In the genomic region with DNA sequence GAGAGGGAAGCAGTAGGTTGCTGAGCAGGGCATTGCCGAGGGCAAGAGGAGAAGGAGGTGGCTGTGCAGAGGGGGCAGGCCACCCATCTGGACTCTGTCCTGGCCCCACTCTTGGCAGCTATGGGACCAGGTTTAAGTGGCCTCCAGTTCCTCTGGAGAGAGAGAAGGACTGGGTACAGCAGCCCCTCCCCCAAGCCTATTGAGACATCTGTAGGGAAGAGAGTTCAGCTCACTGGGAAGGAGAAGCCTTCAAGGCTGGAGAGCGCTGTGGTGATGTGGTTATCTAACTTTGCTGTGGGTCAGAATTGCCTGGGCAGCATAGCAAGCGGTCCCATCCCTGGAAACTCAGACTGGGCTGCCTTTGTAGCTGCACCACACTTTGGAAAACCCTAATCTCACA, we compare ENCODE assay signal across 17 cellular contexts.
DNase-seq lines count a peak whose midpoint lies in the region; ATAC-seq, FAIRE-seq and TF ChIP-seq lines count a peak whose summit lies in the region.
"Had no signal": no experiment of that assay in that cellular context is flagged by ENCODE, and none has a peak within 500 bp of the region (broad histone marks: within the 10 kb centered on the region; RNA-seq: fewer than 3 reads in every experiment).

No MANE protein-coding gene starts in this region.

- H2BK20ac ChIP-seq in IMR-90 (ENCODE audit: low read depth, low read length): peak overlapping the region; percentile 100

- ATAC-seq in A549: no peak
- ATAC-seq in IMR-90 (ENCODE audit: low read depth): no peak
- no peak for ATAC-seq in HG03460 (IDR thresholded peaks at IDR 0.05; ENCODE audit: unreplicated experiment)
- ATAC-seq in GM21723 (IDR thresholded peaks at IDR 0.05; ENCODE audit: unreplicated experiment): no peak
- ATAC-seq: Right ventricle myocardium inferior, WTC11 had no signal

- H2BK120ac ChIP-seq in IMR-90 (ENCODE audit: low read depth, low read length): peak overlapping the region; percentile 100
- H2BK120ac ChIP-seq in neuronal stem cell (ENCODE audit: low read depth, low read length): no peak overlapping the region

- H3K9me3 Mint-ChIP-seq in endothelial cell (ENCODE audit: unreplicated experiment): no peaks in the 10 kb centered on the region
- H3K9me3 Mint-ChIP-seq: CD8-positive, alpha-beta memory T cell; WTC11 had no signal

- H3K36me3 Mint-ChIP-seq in endothelial cell (ENCODE audit: low read depth, unreplicated experiment): peaks cover 4% of the 10 kb centered on the region
- H3K36me3 Mint-ChIP-seq: CD8-positive, alpha-beta memory T cell; WTC11 had no signal

- H3K4me3 ChIP-seq in A549: no peak overlapping the region
- no peak overlapping the region for H3K4me3 ChIP-seq in IMR-90 (ENCODE audit: insufficient read depth, low read depth, low read length)
- H3K4me3 ChIP-seq in neuronal stem cell (ENCODE audit: low read length in 2 of 2): no peak overlapping the region
- H3K4me3 ChIP-seq: coronary artery had no signal

- peaks cover 6% of the 10 kb centered on the region; the same call in 1 of the 2 replicates for H3K9me1 ChIP-seq in IMR-90 (ENCODE audit: insufficient read depth, low read length)

- H2BK5ac ChIP-seq in IMR-90 (ENCODE audit: low read depth, low read length, poor library complexity, severe bottlenecking) (peak overlapping the region; percentile 86), neuronal stem cell (ENCODE audit: low read length) (no peak overlapping the region)

- no peaks in the 10 kb centered on the region for H4K20me1 ChIP-seq in IMR-90 (ENCODE audit: insufficient read depth, low read length)

- TF ChIP-seq CTCF in A549 (IDR thresholded peaks at IDR 0.05) (no peak), IMR-90 (conservative IDR thresholded peaks at IDR 0.05; ENCODE audit: low read depth, low read length) (no peak), endothelial cell (IDR thresholded peaks at IDR 0.05; ENCODE audit: unreplicated experiment) (no peak)

- no peak for TF ChIP-seq POLR2A in A549 (IDR thresholded peaks at IDR 0.05; ENCODE audit: low read length)
- no peak for TF ChIP-seq POLR2A in IMR-90 (IDR thresholded peaks at IDR 0.05; ENCODE audit: low read depth, low read length)

- peak overlapping the region; percentile 97 to 98; a peak in 3 of 4 replicates for H4K8ac ChIP-seq in IMR-90 (ENCODE audit: low read depth in 2 of 2, low read length in 2 of 2)
- H4K8ac ChIP-seq in neuronal stem cell (ENCODE audit: low read depth, low read length): no peak overlapping the region

- CTCF ChIA-PET in A549 (lab: Yijun Ruan, JAX) (interaction anchor here (0.6 to 4.9 kb wide), 10 partner anchors 14 to 676 kb away, joined by 3 to 75 read pairs (median 8); a partner anchor contains a TSS), IMR-90 (lab: Yijun Ruan, JAX) (interaction anchor here (0.5 to 4.7 kb wide), 4 partner anchors 132 to 676 kb away, joined by 3 to 48 read pairs (median 18); no protein-coding TSS in a partner anchor)

- H3K4me1 ChIP-seq in A549 (peaks cover 23% of the 10 kb centered on the region), IMR-90 (ENCODE audit: control insufficient read depth, insufficient read depth, low read length) (peaks cover 14% of the 10 kb centered on the region), neuronal stem cell (ENCODE audit: control insufficient read depth in 2 of 2, insufficient read depth in 1 of 2, low read depth in 1 of 2, low read length in 2 of 2) (peaks cover 0 to 3% of the 10 kb centered on the region in 2 donors)

- H4K5ac ChIP-seq in IMR-90 (ENCODE audit: low read depth, low read length): peak overlapping the region; percentile 88; the same call in 1 of the 2 replicates

- H3K9ac ChIP-seq in IMR-90 (ENCODE audit: low read depth, low read length) (no peak overlapping the region), neuronal stem cell (ENCODE audit: low read depth, low read length, poor library complexity) (no peak overlapping the region)

- H3K4ac ChIP-seq in IMR-90 (ENCODE audit: low read depth, low read length) (peak overlapping the region; percentile 98), neuronal stem cell (ENCODE audit: low read length) (no peak overlapping the region)

- intact Hi-C loops in IMR-90 (cut with micrococcal nuclease): no loop called here

- DNase-seq in A549 (ENCODE audit: low read depth in 1 of 2, low spot score in 1 of 2) (no peak), IMR-90 (no peak), endothelial cell (ENCODE audit: low spot score) (no peak), neuronal stem cell (ENCODE audit: low spot score) (no peak), GOT3 (lab: John Stamatoyannopoulos, UW) (no peak), T1000 (lab: John Stamatoyannopoulos, UW) (no peak)
- DNase-seq: activated effector memory CD4-positive, alpha-beta T cell treated with Interleukin-2 at 50 U/mL for 16 hours; CD8-positive, alpha-beta memory T cell; NCI-H187 treated with DMSO at 0.1 percent for 48 hours; NCI-H446 treated with DMSO at 0.1 percent for 48 hours; stimulated activated naive CD4-positive, alpha-beta T cell had no signal

- H3K79me1 ChIP-seq in IMR-90 (ENCODE audit: low read depth in 1 of 2, low read length in 2 of 2): peaks cover 0 to 5% of the 10 kb centered on the region in 2 experiments; a peak in 1 of 4 replicates
- H3K79me1 ChIP-seq in neuronal stem cell (ENCODE audit: low read depth, low read length): no peaks in the 10 kb centered on the region

- H3K23ac ChIP-seq in IMR-90 (ENCODE audit: low read depth, low read length) (peak overlapping the region; percentile 98; the same call in 1 of the 2 replicates), neuronal stem cell (ENCODE audit: low read depth, low read length, poor library complexity) (no peak overlapping the region)

- dilution Hi-C loops in IMR-90 (cut with HindIII; ENCODE audit: low sequenced_read_pairs, unreplicated experiment): loop anchor here (25.0 kb wide), 1 partner anchor 138 kb away; no protein-coding TSS in a partner anchor

- H2AFZ ChIP-seq in IMR-90 (replicated peaks; ENCODE audit: low read length, poor library complexity) (peak overlapping the region; percentile 75), neuronal stem cell (ENCODE audit: low read length) (no peak overlapping the region)

- peaks cover 7% of the 10 kb centered on the region for H3K27me3 Mint-ChIP-seq in endothelial cell (ENCODE audit: unreplicated experiment)

- H3K14ac ChIP-seq in IMR-90 (replicated peaks; ENCODE audit: low read depth, low read length): peak overlapping the region; percentile 97
- no peak overlapping the region for H3K14ac ChIP-seq in neuronal stem cell (ENCODE audit: low read length)

- POLR2A ChIA-PET in A549 (lab: Yijun Ruan, JAX): no interaction called here
- POLR2A ChIA-PET in IMR-90 (lab: Charles Lee; ENCODE audit: unreplicated experiment): no interaction called here

- peaks cover 19% of the 10 kb centered on the region for H3K4me1 Mint-ChIP-seq in endothelial cell (ENCODE audit: unreplicated experiment)
- H3K4me1 Mint-ChIP-seq: CD8-positive, alpha-beta memory T cell had no signal

- H2BK12ac ChIP-seq in neuronal stem cell (ENCODE audit: low read length): no peak overlapping the region

- no peak overlapping the region for H3K56ac ChIP-seq in IMR-90 (ENCODE audit: extremely low read depth, insufficient read depth, low read length)

- no peak for FAIRE-seq in A549 (lab: Jason Lieb, UNC)

- no peak overlapping the region for H3K27ac Mint-ChIP-seq in endothelial cell (ENCODE audit: unreplicated experiment)
- H3K27ac Mint-ChIP-seq: T-helper 1 cell treated with Interleukin-12 subunit alpha and Interleukin-12 subunit beta and Interleukin-4 antibody, amounts not matched to agents 30 μg/mL and 1 μg/mL, for 36 hours; WTC11 had no signal

- H3K36me3 ChIP-seq in IMR-90 (ENCODE audit: control insufficient read depth, insufficient read depth, low read length) (no peaks in the 10 kb centered on the region), neuronal stem cell (replicated peaks in 1 of 2; ENCODE audit: control insufficient read depth in 2 of 2, insufficient read depth in 2 of 2, low read length in 2 of 2) (no peaks in the 10 kb centered on the region)

- no peaks in the 10 kb centered on the region for H3K27me3 ChIP-seq in IMR-90 (ENCODE audit: control insufficient read depth, insufficient read depth, low read length)
- H3K27me3 ChIP-seq in neuronal stem cell (ENCODE audit: control insufficient read depth in 3 of 3, insufficient read depth in 3 of 3, low read depth in 1 of 3, low read length in 3 of 3): peaks cover 0 to 13% (median 0%) of the 10 kb centered on the region in 3 experiments

- peak overlapping the region; percentile 5 for H2AK9ac ChIP-seq in IMR-90 (replicated peaks; ENCODE audit: low read depth, low read length, poor library complexity)

- H3K4me3 Mint-ChIP-seq in endothelial cell (ENCODE audit: unreplicated experiment): peak overlapping the region; percentile 42
- H3K4me3 Mint-ChIP-seq: CD8-positive, alpha-beta memory T cell; T-helper 1 cell treated with Interleukin-12 subunit alpha and Interleukin-12 subunit beta and Interleukin-4 antibody, amounts not matched to agents 30 μg/mL and 1 μg/mL, for 36 hours; WTC11 had no signal

- H4K91ac ChIP-seq in IMR-90 (ENCODE audit: insufficient read depth, low read depth, low read length) (peak overlapping the region; percentile 99), neuronal stem cell (ENCODE audit: low read depth, low read length, poor library complexity) (no peak overlapping the region)

- whole genome bisulfite sequencing in A549 (ENCODE audit: missing lambda C conversion rate): 93% methylated on average over 3 of the region's 3 CpGs
- no CpG with 5 or more reads among the region's 3 CpGs for WGBS in IMR-90 (ENCODE audit: extremely low coverage in 2 of 2, insufficient read length in 1 of 2), 2 experiments
- WGBS in neuronal stem cell (ENCODE audit: extremely low coverage in 2 of 2, insufficient read length in 2 of 2, insufficient replicate concordance in 1 of 2), 2 donors: no CpG with 5 or more reads among the region's 3 CpGs

- H3K9me3 ChIP-seq in A549 (peaks cover 5% of the 10 kb centered on the region; the same call in 2 of the 3 replicates), IMR-90 (ENCODE audit: control insufficient read depth, insufficient read depth, low read length) (no peaks in the 10 kb centered on the region), neuronal stem cell (replicated peaks in 1 of 2; ENCODE audit: control insufficient read depth in 2 of 2, insufficient read depth in 1 of 2, low read depth in 1 of 2, low read length in 2 of 2) (no peaks in the 10 kb centered on the region)

- TF ChIP-seq RAD21 in A549 (conservative IDR thresholded peaks at IDR 0.05 in 1 of 2, IDR thresholded peaks at IDR 0.05 in 1 of 2) (no peak), IMR-90 (IDR thresholded peaks at IDR 0.05; ENCODE audit: low read length) (no peak)

- H3K18ac ChIP-seq in IMR-90 (ENCODE audit: low read depth, low read length) (peak overlapping the region; percentile 99; the same call in 1 of the 2 replicates), neuronal stem cell (ENCODE audit: low read length) (peak overlapping the region; percentile 24)

- TF ChIP-seq EP300 in A549 (IDR thresholded peaks at IDR 0.05): no peak

- in situ Hi-C loops in IMR-90 (cut with MboI; ENCODE audit: low sequenced_read_pairs): loop anchor here (5.0 to 25.0 kb wide), 4 partner anchors 138 to 638 kb away; no protein-coding TSS in a partner anchor

- H3K27ac ChIP-seq in A549 (peak overlapping the region; percentile 84 to 86), IMR-90 (ENCODE audit: insufficient read depth, low read length) (peak overlapping the region; percentile 79), neuronal stem cell (replicated peaks; ENCODE audit: low read length) (no peak overlapping the region)

- H2BK15ac ChIP-seq in IMR-90 (ENCODE audit: low read depth, low read length) (peak overlapping the region; percentile 98; the same call in 2 of the 3 replicates), neuronal stem cell (ENCODE audit: low read length) (no peak overlapping the region)

- BruUV-seq in IMR-90 (replicated peaks; lab: Mats Ljungman, UMichigan): no TSS peak

- H2AK5ac ChIP-seq in IMR-90 (ENCODE audit: low read depth, low read length) (peak overlapping the region; percentile 99), neuronal stem cell (ENCODE audit: low read depth, low read length) (peak overlapping the region; percentile 71)

- no peak overlapping the region for H3K4me2 ChIP-seq in A549
- H3K4me2 ChIP-seq in IMR-90 (ENCODE audit: low read depth, low read length): no peak overlapping the region
- H3K4me2 ChIP-seq in neuronal stem cell (ENCODE audit: insufficient read depth, low read length, poor library complexity, severe bottlenecking): no peak overlapping the region
